22 cellular contexts compared by ENCODE assay signal in genomic region chr1:169042377-169042776, GRCh38.
DNase-seq lines count a peak whose midpoint lies in the region; ATAC-seq and TF ChIP-seq lines count a peak whose summit lies in the region.
"Had no signal": no experiment of that assay in that cellular context is flagged by ENCODE, and none has a peak within 500 bp of the region (broad histone marks: within the 10 kb centered on the region; RNA-seq: fewer than 3 reads in every experiment).

No MANE protein-coding gene starts in this region.

- peaks cover 18% of the 10 kb centered on the region for H3K36me3 Mint-ChIP-seq in activated CD4-positive, alpha-beta T cell treated with anti-CD3 and anti-CD28 coated beads, Interleukin-2, amount 10 ng/mL, durations not matched to agents 24 days and 14 days (ENCODE audit: low read depth)
- H3K36me3 Mint-ChIP-seq in activated CD4-positive, alpha-beta T cell treated with anti-CD3 and anti-CD28 coated beads, Interleukin-2, amount 10 ng/mL, durations not matched to agents 7 days and 5 days (ENCODE audit: low read depth) = peaks cover 33% of the 10 kb centered on the region
- peaks cover 1% of the 10 kb centered on the region for H3K36me3 Mint-ChIP-seq in natural killer cell treated with Interleukin-12 subunit alpha and Interleukin-12 subunit beta and Interleukin-15 and Interleukin-18, amount 100 ng/mL, for 72 hours
- peaks cover 8% of the 10 kb centered on the region for H3K36me3 Mint-ChIP-seq in natural killer cell

- no peaks in the 10 kb centered on the region for H3K27me3 Mint-ChIP-seq in activated CD4-positive, alpha-beta T cell treated with anti-CD3 and anti-CD28 coated beads, Interleukin-2, amount 10 ng/mL, durations not matched to agents 24 days and 14 days
- H3K27me3 Mint-ChIP-seq in activated CD4-positive, alpha-beta T cell treated with anti-CD3 and anti-CD28 coated beads, Interleukin-2, amount 10 ng/mL, durations not matched to agents 7 days and 5 days = no peaks in the 10 kb centered on the region
- H3K27me3 Mint-ChIP-seq in natural killer cell treated with Interleukin-12 subunit alpha and Interleukin-12 subunit beta and Interleukin-15 and Interleukin-18, amount 100 ng/mL, for 72 hours = peaks cover 0 to 2% of the 10 kb centered on the region in 2 donors
- H3K27me3 Mint-ChIP-seq in natural killer cell (ENCODE audit: low read depth in 2 of 2) = peaks cover 0 to 13% of the 10 kb centered on the region in 2 donors

- DNase-seq in activated CD4-positive, alpha-beta T cell treated with anti-CD3 and anti-CD28 coated beads, Interleukin-2, amount 10 ng/mL, durations not matched to agents 24 days and 14 days = peak; percentile 34
- no peak for DNase-seq in activated CD4-positive, alpha-beta T cell treated with anti-CD3 and anti-CD28 coated beads, Interleukin-2, amount 10 ng/mL, durations not matched to agents 7 days and 5 days
- DNase-seq in natural killer cell treated with Interleukin-12 subunit alpha and Interleukin-12 subunit beta and Interleukin-15 and Interleukin-18, amount 100 ng/mL, for 72 hours (ENCODE audit: low spot score) = no peak
- DNase-seq in natural killer cell = no peak
- DNase-seq in left ventricle myocardium superior = no peak
- DNase-seq in activated CD4-positive, alpha-beta T cell treated with anti-CD3 and anti-CD28 coated beads for 1 hour = no peak
- DNase-seq: ACHN; BE2C; H9; Karpas-422; NCI-H1092 treated with DMSO at 0.1 percent for 48 hours; NCI-H1436; NCI-H2029; NCI-H446 treated with DMSO at 0.1 percent for 48 hours; NCI-H526; NCI-H82; NK-92 treated with Interleukin-12 subunit alpha and Interleukin-12 subunit beta, amount 100 ng/mL, for 24 hours; PC-3 had no signal

- peaks cover 50% of the 10 kb centered on the region for H3K4me1 Mint-ChIP-seq in activated CD4-positive, alpha-beta T cell treated with anti-CD3 and anti-CD28 coated beads, Interleukin-2, amount 10 ng/mL, durations not matched to agents 24 days and 14 days
- H3K4me1 Mint-ChIP-seq in activated CD4-positive, alpha-beta T cell treated with anti-CD3 and anti-CD28 coated beads, Interleukin-2, amount 10 ng/mL, durations not matched to agents 7 days and 5 days = peaks cover 53% of the 10 kb centered on the region
- H3K4me1 Mint-ChIP-seq in natural killer cell treated with Interleukin-12 subunit alpha and Interleukin-12 subunit beta and Interleukin-15 and Interleukin-18, amount 100 ng/mL, for 72 hours (ENCODE audit: low read depth in 2 of 2) = peaks cover 30 to 33% of the 10 kb centered on the region in 2 donors
- H3K4me1 Mint-ChIP-seq in natural killer cell = peaks cover 30% of the 10 kb centered on the region in 2 donors
- H3K4me1 Mint-ChIP-seq: GM23338, H9 had no signal

- H3K4me3 Mint-ChIP-seq in activated CD4-positive, alpha-beta T cell treated with anti-CD3 and anti-CD28 coated beads, Interleukin-2, amount 10 ng/mL, durations not matched to agents 24 days and 14 days = no peak overlapping the region
- H3K4me3 Mint-ChIP-seq in activated CD4-positive, alpha-beta T cell treated with anti-CD3 and anti-CD28 coated beads, Interleukin-2, amount 10 ng/mL, durations not matched to agents 7 days and 5 days = no peak overlapping the region
- no peak overlapping the region for H3K4me3 Mint-ChIP-seq in natural killer cell treated with Interleukin-12 subunit alpha and Interleukin-12 subunit beta and Interleukin-15 and Interleukin-18, amount 100 ng/mL, for 72 hours
- H3K4me3 Mint-ChIP-seq in natural killer cell = no peak overlapping the region
- H3K4me3 Mint-ChIP-seq: GM23338, H9 had no signal

- CTCF ChIA-PET in activated CD4-positive, alpha-beta T cell treated with anti-CD3 and anti-CD28 coated beads, Interleukin-2, amount 10 ng/mL, durations not matched to agents 7 days and 5 days (lab: Charles Lee) = interaction anchor here (1.3 kb wide), 1 partner anchor 17 kb away, joined by 4 read pairs; no protein-coding TSS in a partner anchor

- intact Hi-C loops in activated CD4-positive, alpha-beta T cell treated with anti-CD3 and anti-CD28 coated beads, Interleukin-2, amount 10 ng/mL, durations not matched to agents 24 days and 14 days (cut with micrococcal nuclease) = loop anchor here (10.0 kb wide), 1 partner anchor 282 kb away; no protein-coding TSS in a partner anchor
- intact Hi-C loops in natural killer cell (cut with micrococcal nuclease) (no loop called here), left ventricle myocardium superior (cut with micrococcal nuclease) (no loop called here)

- H3K27ac Mint-ChIP-seq in activated CD4-positive, alpha-beta T cell treated with anti-CD3 and anti-CD28 coated beads, Interleukin-2, amount 10 ng/mL, durations not matched to agents 24 days and 14 days = no peak overlapping the region
- H3K27ac Mint-ChIP-seq in activated CD4-positive, alpha-beta T cell treated with anti-CD3 and anti-CD28 coated beads, Interleukin-2, amount 10 ng/mL, durations not matched to agents 7 days and 5 days = no peak overlapping the region
- H3K27ac Mint-ChIP-seq in natural killer cell treated with Interleukin-12 subunit alpha and Interleukin-12 subunit beta and Interleukin-15 and Interleukin-18, amount 100 ng/mL, for 72 hours = peak overlapping the region; percentile 23 to 58
- peak overlapping the region in 1 of 2 donors; percentile 64 for H3K27ac Mint-ChIP-seq in natural killer cell
- H3K27ac Mint-ChIP-seq: GM23338, H9 had no signal

- H3K9me3 Mint-ChIP-seq in activated CD4-positive, alpha-beta T cell treated with anti-CD3 and anti-CD28 coated beads, Interleukin-2, amount 10 ng/mL, durations not matched to agents 24 days and 14 days = peaks cover 33% of the 10 kb centered on the region
- H3K9me3 Mint-ChIP-seq in activated CD4-positive, alpha-beta T cell treated with anti-CD3 and anti-CD28 coated beads, Interleukin-2, amount 10 ng/mL, durations not matched to agents 7 days and 5 days = peaks cover 25% of the 10 kb centered on the region
- H3K9me3 Mint-ChIP-seq in natural killer cell treated with Interleukin-12 subunit alpha and Interleukin-12 subunit beta and Interleukin-15 and Interleukin-18, amount 100 ng/mL, for 72 hours = no peaks in the 10 kb centered on the region
- H3K9me3 Mint-ChIP-seq in natural killer cell = no peaks in the 10 kb centered on the region
- H3K9me3 Mint-ChIP-seq: GM23338, H9 had no signal

- no peak for TF ChIP-seq CTCF in natural killer cell (IDR thresholded peaks at IDR 0.05)

- POLR2A ChIA-PET in activated CD4-positive, alpha-beta T cell treated with anti-CD3 and anti-CD28 coated beads, Interleukin-2, amount 10 ng/mL, durations not matched to agents 7 days and 5 days (lab: Charles Lee) = no interaction called here

- no peak for ATAC-seq in natural killer cell treated with Interleukin-12 subunit alpha and Interleukin-12 subunit beta and Interleukin-15 and Interleukin-18, amount 100 ng/mL, for 72 hours
- ATAC-seq in natural killer cell (no peak), left ventricle myocardium superior (peak; percentile 88), GM21390 (IDR thresholded peaks at IDR 0.05; ENCODE audit: unreplicated experiment) (no peak), GM21723 (IDR thresholded peaks at IDR 0.05; ENCODE audit: unreplicated experiment) (no peak)
- ATAC-seq: GM23338, HepG2, PC-3 had no signal

Comparison
In these comparisons a context has a peak if more than half of its experiments do, and no peak if none do; other contexts are left out.
1. H3K27ac Mint-ChIP-seq: peak in natural killer cell treated with Interleukin-12 subunit alpha and Interleukin-12 subunit beta and Interleukin-15 and Interleukin-18, amount 100 ng/mL, for 72 hours (2 of 2); none in activated CD4-positive, alpha-beta T cell treated with anti-CD3 and anti-CD28 coated beads, Interleukin-2, amount 10 ng/mL, durations not matched to agents 24 days and 14 days (single experiment) and activated CD4-positive, alpha-beta T cell treated with anti-CD3 and anti-CD28 coated beads, Interleukin-2, amount 10 ng/mL, durations not matched to agents 7 days and 5 days (single experiment).